In genomic region chr9:104772707-104773106, GRCh38 we compare ENCODE assay signal across 11 cellular contexts. TPM values are rescaled to one million over a fixed set of nuclear protein-coding genes. Genes with fewer than 3 reads are reported as not detected.
DNase-seq lines count a peak whose midpoint lies in the region; ATAC-seq and FAIRE-seq lines count a peak whose summit lies in the region.
"Had no signal": no experiment of that assay in that cellular context is flagged by ENCODE, and none has a peak within 500 bp of the region (broad histone marks: within the 10 kb centered on the region; RNA-seq: fewer than 3 reads in every experiment).

No MANE protein-coding gene starts in this region.

- ATAC-seq in GM18909 (IDR thresholded peaks at IDR 0.05; ENCODE audit: poor library complexity, unreplicated experiment) (peak; percentile 44), HG02981 (IDR thresholded peaks at IDR 0.05; ENCODE audit: unreplicated experiment) (peak; percentile 25)

- DNase-seq in RCC 7860 (ENCODE audit: low spot score) (no peak), myocyte (ENCODE audit: low read depth) (peak; percentile 63), NCI-H1694 (lab: John Stamatoyannopoulos, UW) (no peak), NCI-H1048 (lab: John Stamatoyannopoulos, UW) (no peak), NCI-H1105 (lab: John Stamatoyannopoulos, UW) (no peak)
- no peak for DNase-seq in activated effector memory CD4-positive, alpha-beta T cell treated with anti-CD3 and anti-CD28 coated beads, Interleukin-2, amount 50 U/mL, for 16 hours
- DNase-seq: H7, SHP77 treated with DMSO at 0.1 percent for 48 hours, testis had no signal

- peak; percentile 18 for FAIRE-seq in RCC 7860 (lab: Jason Lieb, UNC)

RNA-seq across cellular contexts. Expression of gene NIPSNAP3B, which starts 8.8 kb away (rescaled TPM):
- 1.4 and 2.3 TPM in 2 replicates for total RNA-seq in myocyte
- polyA plus RNA-seq in myocyte (2012): 2.0 TPM

RNA-seq across cellular contexts. Expression of gene NIPSNAP3A, which starts 25.2 kb away (rescaled TPM):
- total RNA-seq in myocyte: 41.7 and 44.8 TPM in 2 replicates
- 30.6 TPM for polyA plus RNA-seq in myocyte (2012)
